14 cellular contexts compared by ENCODE assay signal in the genomic region with DNA sequence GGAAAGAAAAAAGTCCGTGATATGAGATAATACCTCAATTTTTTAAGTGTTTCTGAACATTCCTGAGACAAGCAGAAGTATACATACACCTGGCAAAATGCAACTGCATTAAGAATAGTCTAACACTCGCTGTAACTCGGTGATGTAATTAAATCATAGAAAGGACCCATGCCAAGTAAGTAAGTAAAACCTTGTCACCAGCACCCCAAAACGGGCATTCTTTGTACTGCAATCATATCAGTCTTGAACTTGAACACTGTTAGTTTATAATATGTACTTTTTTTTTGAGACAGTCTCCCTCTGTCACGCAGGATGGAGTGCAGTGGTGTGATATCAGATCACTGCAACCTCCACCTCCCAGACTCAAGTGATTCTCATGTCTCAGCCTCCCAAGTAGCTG. TPM values are rescaled to one million over a fixed set of nuclear protein-coding genes. Genes with fewer than 3 reads are reported as not detected.
DNase-seq lines count a peak whose midpoint lies in the region; ATAC-seq, FAIRE-seq and TF ChIP-seq lines count a peak whose summit lies in the region.
"Had no signal": no experiment of that assay in that cellular context is flagged by ENCODE, and none has a peak within 500 bp of the region (broad histone marks: within the 10 kb centered on the region; RNA-seq: fewer than 3 reads in every experiment).

No MANE protein-coding gene starts in this region.

- CTCF ChIA-PET in Panc1 (lab: Charles Lee): no interaction called here

- no peak for TF ChIP-seq POLR2A in erythroblast (IDR thresholded peaks at IDR 0.05; ENCODE audit: low read length)

- intact Hi-C loops in Panc1 (cut with micrococcal nuclease; ENCODE audit: unreplicated experiment): no loop called here

- H3K36me3 ChIP-seq in Panc1 (ENCODE audit: control insufficient read depth, insufficient read depth, low read length): no peaks in the 10 kb centered on the region
- H3K36me3 ChIP-seq: brain microvascular endothelial cell had no signal

- TF ChIP-seq CTCF in Panc1 (IDR thresholded peaks at IDR 0.05): no peak; the same call in 1 of the 2 replicates

- H3K27ac ChIP-seq in Panc1 (ENCODE audit: low read length): 0 out of 2 replicates have a peak overlapping the region, but pooled peaks have one; percentile 15
- H3K27ac ChIP-seq: brain microvascular endothelial cell had no signal

- DNase-seq in HPDE6-E6E7 (ENCODE audit: extremely low spot score) (peak; percentile 45), Panc1 (ENCODE audit: low read depth, low spot score) (no peak), erythroblast (lab: John Stamatoyannopoulos, UW) (peak; percentile 2 to 15), middle frontal gyrus (ENCODE audit: extremely low spot score, low spot score) (no peak), T-helper 9 cell (no peak)
- DNase-seq: activated CD4-positive, alpha-beta T cell treated with anti-CD3 and anti-CD28 coated beads for 36 hours; brain microvascular endothelial cell; islet precursor cell; NCI-H2029 treated with DMSO at 0.1 percent for 48 hours; right cardiac atrium; Right ventricle myocardium superior had no signal

- ATAC-seq in Panc1 (no peak), HG02885 (IDR thresholded peaks at IDR 0.05; ENCODE audit: poor library complexity, unreplicated experiment) (no peak), GM21825 (IDR thresholded peaks at IDR 0.05; ENCODE audit: unreplicated experiment) (no peak)
- ATAC-seq: activated CD4-positive, alpha-beta T cell treated with anti-CD3 and anti-CD28 coated beads for 36 hours; right cardiac atrium had no signal

- H3K4me1 ChIP-seq in Panc1 (ENCODE audit: control insufficient read depth, insufficient read depth, low read length): no peaks in the 10 kb centered on the region

- no peaks in the 10 kb centered on the region for H3K9me3 ChIP-seq in Panc1 (ENCODE audit: control insufficient read depth, insufficient read depth, low read depth, low read length)

- no peaks in the 10 kb centered on the region for H3K27me3 ChIP-seq in Panc1 (ENCODE audit: control insufficient read depth, insufficient read depth, low read length)
- H3K27me3 ChIP-seq: brain microvascular endothelial cell had no signal

- no TSS peak for BruUV-seq in Panc1 (replicated peaks; lab: Mats Ljungman, UMichigan)

- in situ Hi-C loops in Panc1 (cut with HindIII; ENCODE audit: low pct_unique_long_range_greater_than_20kb, low sequenced_read_pairs): no loop called here

- POLR2A ChIA-PET in Panc1 (lab: Charles Lee): no interaction called here

- H3K4me3 ChIP-seq in Panc1 (ENCODE audit: low read depth in 2 of 2, low read length in 2 of 2): no peak overlapping the region

- peak; percentile 29 for FAIRE-seq in A204.1 (lab: Jason Lieb, UNC)

RNA-seq across cellular contexts. Expression of a gene that starts 47.4 kb away (rescaled TPM):
- total RNA-seq in Panc1 (2021; ENCODE audit: unreplicated experiment): 48.2 TPM
- polyA plus RNA-seq in Panc1 (2012; ENCODE audit: insufficient read length): 35.3 TPM

Comparison
In these comparisons a context has a peak if more than half of its experiments do, and no peak if none do; other contexts are left out.
1. DNase-seq: peak in HPDE6-E6E7 (single experiment) and erythroblast (2 of 2); none in Panc1 (single experiment), middle frontal gyrus (single experiment) and T-helper 9 cell (single experiment).